In genomic region chr1:242139437-242139836, GRCh38 we compare ENCODE assay signal across 10 cellular contexts.
DNase-seq lines count a peak whose midpoint lies in the region; ATAC-seq and TF ChIP-seq lines count a peak whose summit lies in the region.
"Had no signal": no experiment of that assay in that cellular context is flagged by ENCODE, and none has a peak within 500 bp of the region (broad histone marks: within the 10 kb centered on the region; RNA-seq: fewer than 3 reads in every experiment).

No MANE protein-coding gene starts in this region.

- no peak overlapping the region for H3K4me3 ChIP-seq in NB4 (ENCODE audit: low read depth, low read length)
- H3K4me3 ChIP-seq: breast epithelium had no signal

- peak; percentile 87 for ATAC-seq in GM19452 (IDR thresholded peaks at IDR 0.05; ENCODE audit: unreplicated experiment)
- peak; percentile 69 for ATAC-seq in HG02981 (IDR thresholded peaks at IDR 0.05; ENCODE audit: unreplicated experiment)
- ATAC-seq in activated T-cell treated with anti-CD3 and anti-CD28 coated beads, Interleukin-2, amount 50 U/mL, for 72 hours (replicated peaks in 1 of 2) = no peak

- TF ChIP-seq CTCF in NB4 (IDR thresholded peaks at IDR 0.05; ENCODE audit: low read depth, low read length) (peak; percentile 4), GM13976 (IDR thresholded peaks at IDR 0.05; ENCODE audit: borderline replicate concordance, control extremely low read depth, extremely low read depth, insufficient read depth, missing control alignments) (no peak)

- no peaks in the 10 kb centered on the region for H3K9me3 Mint-ChIP-seq in activated T-cell treated with anti-CD3 and anti-CD28 coated beads, Interleukin-2, amount 50 U/mL, for 72 hours
- H3K9me3 Mint-ChIP-seq: memory B cell had no signal

- DNase-seq in Daoy (ENCODE audit: low read depth) (peak; percentile 15), NB4 (ENCODE audit: low read depth) (peak; percentile 84), GM13976 (ENCODE audit: low spot score) (no peak), islet precursor cell (no peak), ACHN (no peak)
- DNase-seq in activated T-cell treated with anti-CD3 and anti-CD28 coated beads, Interleukin-2, amount 50 U/mL, for 72 hours = no peak

- H3K4me1 Mint-ChIP-seq in activated T-cell treated with anti-CD3 and anti-CD28 coated beads, Interleukin-2, amount 50 U/mL, for 72 hours (ENCODE audit: low read depth) = peaks cover 5% of the 10 kb centered on the region

- no peaks in the 10 kb centered on the region for H3K36me3 Mint-ChIP-seq in activated T-cell treated with anti-CD3 and anti-CD28 coated beads, Interleukin-2, amount 50 U/mL, for 72 hours (ENCODE audit: insufficient read depth in 2 of 2)
- H3K36me3 Mint-ChIP-seq: memory B cell had no signal

- TF ChIP-seq POLR2A in NB4 (IDR thresholded peaks at IDR 0.05; ENCODE audit: extremely low read depth, insufficient read length) = no peak

- in situ Hi-C loops in GM13976 (cut with MboI; ENCODE audit: low sequenced_read_pairs, unreplicated experiment) = no loop called here
- in situ Hi-C loops in ACHN (cut with HindIII; ENCODE audit: low pct_ligation_motif_present, low pct_unique_long_range_greater_than_20kb, low sequenced_read_pairs) = no loop called here

- no peak overlapping the region for H3K4me3 Mint-ChIP-seq in activated T-cell treated with anti-CD3 and anti-CD28 coated beads, Interleukin-2, amount 50 U/mL, for 72 hours
- H3K4me3 Mint-ChIP-seq: memory B cell had no signal

- H3K27ac Mint-ChIP-seq in activated T-cell treated with anti-CD3 and anti-CD28 coated beads, Interleukin-2, amount 50 U/mL, for 72 hours = no peak overlapping the region
- H3K27ac Mint-ChIP-seq: memory B cell had no signal

- H3K27me3 Mint-ChIP-seq in activated T-cell treated with anti-CD3 and anti-CD28 coated beads, Interleukin-2, amount 50 U/mL, for 72 hours (ENCODE audit: low read depth) = peaks cover 6% of the 10 kb centered on the region

Comparison
In these comparisons a context has a peak if more than half of its experiments do, and no peak if none do; other contexts are left out.
1. DNase-seq: peak in Daoy (single experiment) and NB4 (single experiment); none in GM13976 (single experiment), islet precursor cell (single experiment), ACHN (single experiment) and activated T-cell treated with anti-CD3 and anti-CD28 coated beads, Interleukin-2, amount 50 U/mL, for 72 hours (0 of 2).
2. ATAC-seq: peak in GM19452 (single experiment) and HG02981 (single experiment); none in activated T-cell treated with anti-CD3 and anti-CD28 coated beads, Interleukin-2, amount 50 U/mL, for 72 hours (0 of 2).